Comparison of ENCODE assay signal across 1 cellular context in genomic region chr1:40508375-40509341, GRCh38.
TF ChIP-seq lines count a peak whose summit lies in the region.

TSS of gene EXO5 (plus strand) at chr1:40508767. CDS start at chr1:40514545, 5,778 bp downstream.

TF ChIP-seq in HepG2, 621 proteins besides CTCF, POLR2A, EP300 and RAD21 (continued from another document and continues in another):
- peak; percentile 78 for TF ChIP-seq DBP (CRISPR knock-in tag; IDR thresholded peaks at IDR 0.05; ENCODE audit: not compliant biosample characterization)
- peak; percentile 61; the same call in 1 of the 2 replicates for TF ChIP-seq ZNF766 (CRISPR knock-in tag; IDR thresholded peaks at IDR 0.05; ENCODE audit: borderline replicate concordance)
- no peak for TF ChIP-seq ZNF839 (CRISPR knock-in tag; IDR thresholded peaks at IDR 0.05; ENCODE audit: borderline replicate concordance)
- TF ChIP-seq E2F2 (CRISPR knock-in tag; IDR thresholded peaks at IDR 0.05; ENCODE audit: borderline replicate concordance) = peak; percentile 76; the same call in 1 of the 2 replicates
- TF ChIP-seq THYN1 (CRISPR knock-in tag; IDR thresholded peaks at IDR 0.05; ENCODE audit: borderline replicate concordance, low read depth) = no peak
- no peak; the same call in 1 of the 2 replicates for TF ChIP-seq ZBTB26 (CRISPR knock-in tag; IDR thresholded peaks at IDR 0.05; ENCODE audit: borderline replicate concordance)
- TF ChIP-seq GABPA (IDR thresholded peaks at IDR 0.05; ENCODE audit: low read depth, low read length) = no peak
- peak; percentile 38 for TF ChIP-seq GABPA (CRISPR knock-in tag; IDR thresholded peaks at IDR 0.05; ENCODE audit: low read depth)
- no peak; the same call in 1 of the 2 replicates for TF ChIP-seq ZNF572 (CRISPR knock-in tag; IDR thresholded peaks at IDR 0.05)
- peak; percentile 74 for TF ChIP-seq PITX1 (CRISPR knock-in tag; IDR thresholded peaks at IDR 0.05)
- peak; percentile 98 for TF ChIP-seq FOXO4 (CRISPR knock-in tag; conservative IDR thresholded peaks at IDR 0.05)
- TF ChIP-seq PHF5A (CRISPR knock-in tag; IDR thresholded peaks at IDR 0.05; ENCODE audit: low read depth, unreplicated experiment) = no peak
- no peak for TF ChIP-seq PLRG1 (conservative IDR thresholded peaks at IDR 0.05)
- peak; percentile 98 for TF ChIP-seq KMT2B (CRISPR knock-in tag; IDR thresholded peaks at IDR 0.05)
- no peak for TF ChIP-seq ZNF577 (CRISPR knock-in tag; IDR thresholded peaks at IDR 0.05; ENCODE audit: borderline replicate concordance, low read depth)
- TF ChIP-seq SNAI1 (CRISPR knock-in tag; IDR thresholded peaks at IDR 0.05; ENCODE audit: borderline replicate concordance) = peak; percentile 72; the same call in 1 of the 2 replicates
- peak; percentile 55; the same call in 1 of the 2 replicates for TF ChIP-seq ZFP82 (CRISPR knock-in tag; IDR thresholded peaks at IDR 0.05; ENCODE audit: borderline replicate concordance)
- TF ChIP-seq ZSCAN9 (CRISPR knock-in tag; IDR thresholded peaks at IDR 0.05; ENCODE audit: borderline replicate concordance) = no peak
- no peak for TF ChIP-seq ZNF569 (CRISPR knock-in tag; IDR thresholded peaks at IDR 0.05; ENCODE audit: borderline replicate concordance)
- no peak for TF ChIP-seq ZKSCAN5 (CRISPR knock-in tag; IDR thresholded peaks at IDR 0.05)
- peak; percentile 90 for TF ChIP-seq SAP130 (CRISPR knock-in tag; IDR thresholded peaks at IDR 0.05; ENCODE audit: low read depth)
- peak; percentile 75; the same call in 1 of the 2 replicates for TF ChIP-seq ZNF101 (CRISPR knock-in tag; IDR thresholded peaks at IDR 0.05; ENCODE audit: borderline replicate concordance, low read depth)
- TF ChIP-seq PRDM4 (CRISPR knock-in tag; IDR thresholded peaks at IDR 0.05; ENCODE audit: borderline replicate concordance) = no peak
- TF ChIP-seq DR1 (CRISPR knock-in tag; IDR thresholded peaks at IDR 0.05) = peak; percentile 93
- peak; percentile 100 for TF ChIP-seq ZNF687 (CRISPR knock-in tag; IDR thresholded peaks at IDR 0.05)
- TF ChIP-seq ZBTB44 (CRISPR knock-in tag; IDR thresholded peaks at IDR 0.05) = peak; percentile 69; the same call in 1 of the 2 replicates
- peak; percentile 88; the same call in 1 of the 2 replicates for TF ChIP-seq ZNF691 (CRISPR knock-in tag; IDR thresholded peaks at IDR 0.05; ENCODE audit: borderline replicate concordance, low read depth)
- TF ChIP-seq PATZ1 (CRISPR knock-in tag; IDR thresholded peaks at IDR 0.05) = peak; percentile 39
- peak; percentile 70 to 84 for TF ChIP-seq HMGXB4 (CRISPR knock-in tag; IDR thresholded peaks at IDR 0.05; ENCODE audit: borderline replicate concordance in 1 of 2, low read depth in 1 of 2)
- no peak for TF ChIP-seq ZNF260 (CRISPR knock-in tag; IDR thresholded peaks at IDR 0.05; ENCODE audit: borderline replicate concordance, low read depth)
- TF ChIP-seq U2AF1 (optimal IDR thresholded peaks at IDR 0.05; ENCODE audit: low read depth, low read length) = no peak
- TF ChIP-seq CHCHD3 (CRISPR knock-in tag; IDR thresholded peaks at IDR 0.05) = no peak
- TF ChIP-seq ZNF704 (CRISPR knock-in tag; IDR thresholded peaks at IDR 0.05; ENCODE audit: borderline replicate concordance) = peak; percentile 97
- TF ChIP-seq ATF1 (CRISPR knock-in tag; IDR thresholded peaks at IDR 0.05) = no peak
- peak; percentile 89 for TF ChIP-seq KLF12 (CRISPR knock-in tag; IDR thresholded peaks at IDR 0.05; ENCODE audit: borderline replicate concordance)
- no peak for TF ChIP-seq GTF3A (CRISPR knock-in tag; conservative IDR thresholded peaks at IDR 0.05)
